In the genomic region with DNA sequence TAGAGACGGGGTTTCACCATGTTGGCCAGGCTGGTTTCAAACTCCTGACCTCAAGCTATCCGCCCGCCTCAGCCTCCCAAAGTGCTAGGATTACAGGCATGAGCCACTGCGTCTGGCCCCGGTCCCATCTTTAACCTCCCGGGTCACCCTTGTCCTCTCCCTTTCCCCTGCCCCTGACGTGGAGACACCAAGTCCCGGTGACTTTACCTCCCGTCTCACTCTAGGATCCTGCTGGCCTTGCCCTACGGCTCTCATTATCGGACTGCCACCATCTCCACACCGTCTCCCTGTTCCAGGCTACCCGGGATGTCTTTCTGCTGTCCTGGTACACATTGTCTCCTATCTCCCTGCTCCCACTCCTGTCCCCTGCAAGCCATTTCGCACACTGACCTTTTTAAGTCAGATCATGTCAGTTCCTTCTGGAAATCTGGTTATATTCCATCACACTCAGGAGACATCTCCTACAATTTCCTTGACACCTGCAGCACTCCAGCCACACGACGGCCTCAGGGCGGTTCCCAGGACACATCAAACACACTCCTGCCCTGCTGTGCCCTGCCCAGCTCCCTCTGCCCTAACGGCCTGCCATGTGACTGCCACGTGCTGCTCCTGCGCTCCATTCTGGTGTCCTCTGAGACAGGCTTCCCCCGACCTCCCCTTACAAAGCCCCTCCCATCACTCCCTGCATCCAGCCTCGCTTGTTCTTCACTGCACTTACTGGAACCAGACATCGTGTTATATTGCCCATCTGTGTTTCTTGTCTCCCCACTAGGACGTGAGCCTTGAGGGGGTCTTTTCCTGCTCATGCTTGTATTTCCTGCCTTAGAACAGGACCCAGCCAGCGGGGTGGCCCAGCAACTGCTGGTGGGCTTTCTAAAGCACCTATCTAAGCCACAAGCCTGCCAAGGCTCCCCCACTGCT, we compare ENCODE assay signal across 8 cellular contexts. TPM values are rescaled to one million over a fixed set of nuclear protein-coding genes. Genes with fewer than 3 reads are reported as not detected.
DNase-seq lines count a peak whose midpoint lies in the region; ATAC-seq and TF ChIP-seq lines count a peak whose summit lies in the region.

No MANE protein-coding gene starts in this region.

- H3K27ac Mint-ChIP-seq in mesothelial cell of epicardium, result no peak overlapping the region

- WGBS in upper lobe of left lung, 2 donors, result 87 to 89% methylated on average over 25 of the region's 25 CpGs

- peaks cover 0 to 5% of the 10 kb centered on the region in 2 donors for H3K4me1 ChIP-seq in ascending aorta
- peaks cover 11 to 20% (median 14%) of the 10 kb centered on the region in 4 donors for H3K4me1 ChIP-seq in upper lobe of left lung

- no peak for TF ChIP-seq POLR2A in upper lobe of left lung (IDR thresholded peaks at IDR 0.05)

- DNase-seq in activated effector memory CD4-positive, alpha-beta T cell treated with anti-CD3 and anti-CD28 coated beads, Interleukin-2, amount 50 U/mL, for 16 hours, result peak; percentile 54
- no peak for DNase-seq in activated effector memory CD4-positive, alpha-beta T cell treated with Interleukin-2 at 50 U/mL for 16 hours
- DNase-seq in ascending aorta (ENCODE audit: low spot score in 2 of 2) (peak in 1 of 2 donors; percentile 61), mesothelial cell of epicardium (ENCODE audit: low spot score in 2 of 2, unreplicated experiment in 2 of 2) (no peak), upper lobe of left lung (no peak), CD1c-positive myeloid dendritic cell (ENCODE audit: extremely low spot score) (no peak), D341Med (ENCODE audit: low spot score) (no peak)

- H3K9me3 Mint-ChIP-seq in mesothelial cell of epicardium, result no peaks in the 10 kb centered on the region

- H3K9me3 ChIP-seq in ascending aorta, result no peaks in the 10 kb centered on the region
- H3K9me3 ChIP-seq in upper lobe of left lung, result no peaks in the 10 kb centered on the region

- TF ChIP-seq EP300 in upper lobe of left lung (IDR thresholded peaks at IDR 0.05), result no peak

- no peaks in the 10 kb centered on the region for H3K36me3 ChIP-seq in ascending aorta
- no peaks in the 10 kb centered on the region for H3K36me3 ChIP-seq in upper lobe of left lung

- intact Hi-C loops in ascending aorta (cut with DNase I), result loop anchor here (2.0 to 10.0 kb wide), 4 partner anchors 61 to 521 kb away; partner anchors contain the start of genes FAF1 and RNF11

- peak overlapping the region in 1 of 2 donors; percentile 43 for H3K27ac ChIP-seq in ascending aorta
- peak overlapping the region in 1 of 4 donors; percentile 55 for H3K27ac ChIP-seq in upper lobe of left lung

- H3K4me3 Mint-ChIP-seq in mesothelial cell of epicardium, result peak overlapping the region; percentile 39

- H3K4me3 ChIP-seq in ascending aorta (peak overlapping the region; percentile 57 to 71), upper lobe of left lung (peak overlapping the region in 3 of 4 donors; percentile 36 to 55 (median 46))

- H3K36me3 Mint-ChIP-seq in mesothelial cell of epicardium, result no peaks in the 10 kb centered on the region

- TF ChIP-seq CTCF in ascending aorta (IDR thresholded peaks at IDR 0.05) (no peak), mesothelial cell of epicardium (IDR thresholded peaks at IDR 0.05; ENCODE audit: unreplicated experiment) (no peak), upper lobe of left lung (IDR thresholded peaks at IDR 0.05) (no peak)

- H3K27me3 Mint-ChIP-seq in mesothelial cell of epicardium (ENCODE audit: low read depth), result no peaks in the 10 kb centered on the region

- peaks cover 13% of the 10 kb centered on the region for H3K4me1 Mint-ChIP-seq in mesothelial cell of epicardium

- H3K27me3 ChIP-seq in ascending aorta (no peaks in the 10 kb centered on the region), upper lobe of left lung (no peaks in the 10 kb centered on the region)

- ATAC-seq in upper lobe of left lung (ENCODE audit: low FRiP score in 2 of 2) (no peak), HG03378 (IDR thresholded peaks at IDR 0.05; ENCODE audit: unreplicated experiment) (no peak)

RNA-seq across cellular contexts. Expression of gene TTC39A, which starts 32.7 kb away (rescaled TPM):
- total RNA-seq in ascending aorta (not detected), mesothelial cell of epicardium (8.0 to 10.1 TPM (median 8.4 TPM) in 3 replicates), upper lobe of left lung (10 to 100 TPM; 33.0 to 96.4 (median 55.7) TPM)
